ENCODE assay signal across 1 cellular context in genomic region chr3:160796813-160797164, GRCh38.
TF ChIP-seq lines count a peak whose summit lies in the region.

No MANE protein-coding gene starts in this region.

TF ChIP-seq in liver, 16 proteins besides CTCF, POLR2A, EP300 and RAD21 (continued from another document):
- peak; percentile 87 for TF ChIP-seq REST (IDR thresholded peaks at IDR 0.05)
- TF ChIP-seq JUND (IDR thresholded peaks at IDR 0.05): peak; percentile 97 to 98
- peak; percentile 78 for TF ChIP-seq YY1 (IDR thresholded peaks at IDR 0.05)
- peak; percentile 82 for TF ChIP-seq FOXA1 (IDR thresholded peaks at IDR 0.05)
- peak; percentile 88 for TF ChIP-seq MAX (IDR thresholded peaks at IDR 0.05)
